9 cellular contexts compared by ENCODE assay signal in the genomic region with DNA sequence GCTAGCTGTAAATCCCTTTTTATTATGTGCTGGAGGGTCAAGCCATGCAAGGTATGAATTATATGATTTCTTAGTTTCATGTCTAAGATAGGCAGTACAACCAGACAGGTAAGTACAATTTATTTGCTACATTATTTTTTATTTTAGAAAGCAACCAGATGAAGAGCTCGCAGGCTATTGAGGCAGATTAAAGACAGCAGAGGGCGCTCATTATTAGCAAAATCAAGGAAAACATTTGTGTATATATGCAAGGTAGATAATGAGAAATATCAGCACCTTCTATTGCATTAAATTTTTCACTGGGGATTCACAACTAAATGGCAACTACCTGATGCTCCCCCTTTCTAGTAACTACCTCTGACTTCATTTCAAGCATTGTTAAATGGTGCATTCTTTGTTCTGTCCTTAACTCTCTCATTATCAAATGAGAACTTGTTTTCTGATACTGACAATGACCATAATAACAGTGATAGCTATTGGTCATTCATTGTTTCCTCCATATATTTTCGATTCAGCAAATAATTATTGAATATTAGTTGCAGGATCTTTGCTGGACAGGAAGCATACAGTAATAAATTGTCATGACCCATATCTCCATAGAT. TPM values are rescaled to one million over a fixed set of nuclear protein-coding genes. Genes with fewer than 3 reads are reported as not detected.
DNase-seq lines count a peak whose midpoint lies in the region; ATAC-seq and TF ChIP-seq lines count a peak whose summit lies in the region.
"Had no signal": no experiment of that assay in that cellular context is flagged by ENCODE, and none has a peak within 500 bp of the region (broad histone marks: within the 10 kb centered on the region; RNA-seq: fewer than 3 reads in every experiment).

No MANE protein-coding gene starts in this region.

- DNase-seq in AG09309 (ENCODE audit: low read depth) = no peak
- DNase-seq in PC-9 = peak; percentile 27 to 40
- peak; percentile 48 for DNase-seq in fibroblast of mammary gland (ENCODE audit: low read depth)
- DNase-seq in stomach = no peak
- DNase-seq in NCI-H2107 (lab: John Stamatoyannopoulos, UW) = no peak
- no peak for DNase-seq in T-cell
- DNase-seq: activated naive CD8-positive, alpha-beta T cell treated with anti-CD3 and anti-CD28 coated beads, Interleukin-2, amount 10 ng/mL, durations not matched to agents 7 days and 5 days had no signal

- no peaks in the 10 kb centered on the region for H3K9me3 Mint-ChIP-seq in T-cell
- H3K9me3 Mint-ChIP-seq: activated naive CD8-positive, alpha-beta T cell treated with anti-CD3 and anti-CD28 coated beads, Interleukin-2, amount 10 ng/mL, durations not matched to agents 7 days and 5 days had no signal

- no peak overlapping the region for H3K27ac ChIP-seq in PC-9
- H3K27ac ChIP-seq in stomach = no peak overlapping the region

- POLR2A ChIA-PET in PC-9 (lab: Charles Lee; ENCODE audit: unreplicated experiment) (interaction anchor here (0.6 to 0.7 kb wide), 2 partner anchors 40 to 260 kb away, joined by 3 to 28 read pairs; no protein-coding TSS in a partner anchor), T-cell (lab: Charles Lee) (no interaction called here)

- ATAC-seq in HG02885 (IDR thresholded peaks at IDR 0.05; ENCODE audit: poor library complexity, unreplicated experiment) (peak; percentile 41), T-cell (replicated peaks in 1 of 4) (no peak), HG03457 (IDR thresholded peaks at IDR 0.05; ENCODE audit: unreplicated experiment) (no peak)

- no peak for TF ChIP-seq EP300 in stomach (IDR thresholded peaks at IDR 0.05)

- intact Hi-C loops in PC-9 (cut with micrococcal nuclease; ENCODE audit: unreplicated experiment) (loop anchor here (1.0 kb wide), 2 partner anchors 30 to 48 kb away; no protein-coding TSS in a partner anchor), stomach (cut with DNase I; ENCODE audit: low total_unique reads) (loop anchor here (10.0 kb wide), 1 partner anchor 48 kb away; no protein-coding TSS in a partner anchor)

- no peak overlapping the region for H3K4me3 ChIP-seq in AG09309 (ENCODE audit: control insufficient read depth, low read depth, low read length)
- no peak overlapping the region for H3K4me3 ChIP-seq in PC-9
- H3K4me3 ChIP-seq in fibroblast of mammary gland (ENCODE audit: control insufficient read depth, low read depth, low read length) = no peak overlapping the region
- H3K4me3 ChIP-seq in stomach = no peak overlapping the region

- H3F3A ChIP-seq in PC-9 (ENCODE audit: insufficient read depth, low read depth) = peaks cover 1% of the 10 kb centered on the region; the same call in 1 of the 2 replicates

- H3K27me3 ChIP-seq in PC-9 (ENCODE audit: insufficient read depth, low read depth) (no peaks in the 10 kb centered on the region), stomach (no peaks in the 10 kb centered on the region)

- no peaks in the 10 kb centered on the region for H3K79me2 ChIP-seq in PC-9 (ENCODE audit: low read depth)

- WGBS in stomach, 5 donors = 1 to 15% (median 7%) methylated on average over 3 of the region's 3 CpGs

- TF ChIP-seq CTCF in AG09309 (IDR thresholded peaks at IDR 0.05; ENCODE audit: control insufficient read depth, insufficient read depth, low read depth, low read length, missing control alignments) (peak; percentile 64), PC-9 (conservative IDR thresholded peaks at IDR 0.05) (peak; percentile 82), fibroblast of mammary gland (conservative IDR thresholded peaks at IDR 0.05; ENCODE audit: control insufficient read depth, insufficient read depth, low read depth, low read length) (peak; percentile 58), stomach (IDR thresholded peaks at IDR 0.05) (peak in 5 of 7 experiments; percentile 24 to 65 (median 38))

- H4K20me1 ChIP-seq in PC-9 (ENCODE audit: insufficient read depth) = no peaks in the 10 kb centered on the region

- H3K36me3 ChIP-seq in PC-9 (ENCODE audit: low read depth) (no peaks in the 10 kb centered on the region), stomach (no peaks in the 10 kb centered on the region)

- no peak overlapping the region for H3K4me2 ChIP-seq in PC-9

- no peak for TF ChIP-seq POLR2A in stomach (IDR thresholded peaks at IDR 0.05)

- CTCF ChIA-PET in PC-9 (lab: Charles Lee) = interaction anchor here (0.6 to 1.2 kb wide), 6 partner anchors 19 to 844 kb away, joined by 3 to 5 read pairs (median 3); a partner anchor contains a TSS
- CTCF ChIA-PET in T-cell (lab: Charles Lee) = interaction anchor here in 1 of 2 donors (0.6 kb wide), 1 partner anchor 542 kb away, joined by 3 read pairs; no protein-coding TSS in a partner anchor

- H3K4me1 ChIP-seq in PC-9 (replicated peaks; ENCODE audit: insufficient read depth) = peaks cover 26% of the 10 kb centered on the region
- H3K4me1 ChIP-seq in stomach = peaks cover 0 to 7% (median 0%) of the 10 kb centered on the region in 4 donors

- H3K36me3 Mint-ChIP-seq in T-cell = no peaks in the 10 kb centered on the region
- H3K36me3 Mint-ChIP-seq: activated naive CD8-positive, alpha-beta T cell treated with anti-CD3 and anti-CD28 coated beads, Interleukin-2, amount 10 ng/mL, durations not matched to agents 7 days and 5 days had no signal

- no peaks in the 10 kb centered on the region for H3K9me2 ChIP-seq in PC-9 (ENCODE audit: insufficient read depth)

- no peak overlapping the region for H3K27ac Mint-ChIP-seq in T-cell
- H3K27ac Mint-ChIP-seq: activated naive CD8-positive, alpha-beta T cell treated with anti-CD3 and anti-CD28 coated beads, Interleukin-2, amount 10 ng/mL, durations not matched to agents 7 days and 5 days had no signal

- no peak overlapping the region for H3K4me3 Mint-ChIP-seq in T-cell
- H3K4me3 Mint-ChIP-seq: activated naive CD8-positive, alpha-beta T cell treated with anti-CD3 and anti-CD28 coated beads, Interleukin-2, amount 10 ng/mL, durations not matched to agents 7 days and 5 days had no signal

- H3K4me1 Mint-ChIP-seq in T-cell = no peaks in the 10 kb centered on the region
- H3K4me1 Mint-ChIP-seq: activated naive CD8-positive, alpha-beta T cell treated with anti-CD3 and anti-CD28 coated beads, Interleukin-2, amount 10 ng/mL, durations not matched to agents 7 days and 5 days had no signal

- no peak overlapping the region for H2AFZ ChIP-seq in PC-9

- BruUV-seq in PC-9 (replicated peaks; lab: Mats Ljungman, UMichigan) = no TSS peak

- H3K27me3 Mint-ChIP-seq in T-cell = peaks cover 12 to 20% of the 10 kb centered on the region in 2 donors

- H3K9me3 ChIP-seq in PC-9 (ENCODE audit: insufficient read depth, low read depth) (peaks cover 9% of the 10 kb centered on the region; the same call in 1 of the 2 replicates), stomach (no peaks in the 10 kb centered on the region)

RNA-seq across cellular contexts. Expression of a gene that starts 8.6 kb away (rescaled TPM):
- total RNA-seq in PC-9 (2021) (not detected in 2 replicates), stomach (1 to 10 TPM in 1 of 5 donors, not detected in 4; 6.4 TPM), T-cell (under 1 TPM in 1 of 5 donors, not detected in 4; 0.99 TPM)
- not detected for polyA plus RNA-seq in stomach
- total RNA-seq: activated naive CD8-positive, alpha-beta T cell treated with anti-CD3 and anti-CD28 coated beads, Interleukin-2, amount 10 ng/mL, durations not matched to agents 7 days and 5 days had no signal

RNA-seq across cellular contexts. Expression of a gene that starts 19.2 kb away (rescaled TPM):
- total RNA-seq in PC-9 (2021) = 1.0 TPM in 1 of 2 replicates, not detected in the other
- not detected for total RNA-seq in stomach
- not detected for polyA plus RNA-seq in stomach
- not detected for total RNA-seq in T-cell
- total RNA-seq: activated naive CD8-positive, alpha-beta T cell treated with anti-CD3 and anti-CD28 coated beads, Interleukin-2, amount 10 ng/mL, durations not matched to agents 7 days and 5 days had no signal

RNA-seq across cellular contexts. Expression of a gene that starts 55.7 kb away (rescaled TPM):
- total RNA-seq in PC-9 (2021) (not detected in 2 replicates), stomach (1,000 to 10,000 TPM in 2 of 5 donors, 100 to 1,000 TPM in 1, 1 to 10 TPM in 2; 2.6 to 1,996 (median 393) TPM), T-cell (1 to 10 TPM in 3 of 5 donors, not detected in 2; 7.4 to 8.8 (median 8.8) TPM)
- 1,000 to 10,000 TPM; 2,029 to 6,952 (median 5,440) TPM for polyA plus RNA-seq in stomach
- total RNA-seq: activated naive CD8-positive, alpha-beta T cell treated with anti-CD3 and anti-CD28 coated beads, Interleukin-2, amount 10 ng/mL, durations not matched to agents 7 days and 5 days had no signal

Comparison
In these comparisons a context has a peak if more than half of its experiments do, and no peak if none do; other contexts are left out.
1. DNase-seq: peak in PC-9 (2 of 2) and fibroblast of mammary gland (single experiment); none in AG09309 (single experiment), stomach (single experiment), NCI-H2107 (single experiment) and T-cell (0 of 34).
2. Peak in every context shown above with its lines, with median percentiles within 50 percentile points of each other: CTCF ChIP-seq.